8 cellular contexts compared by ENCODE assay signal in genomic region chr7:105011771-105012502, GRCh38. TPM values are rescaled to one million over a fixed set of nuclear protein-coding genes. Genes with fewer than 3 reads are reported as not detected.
A peak's percentile ranks its signal among the peaks of the same experiment; 100 is the strongest.
DNase-seq lines count a peak whose midpoint lies in the region; ATAC-seq and TF ChIP-seq lines count a peak whose summit lies in the region.

No MANE protein-coding gene starts in this region.

- WGBS in mesenchymal stem cell, result 0% methylated on average over 17 of the region's 23 CpGs

- H3K23ac ChIP-seq in mesenchymal stem cell (ENCODE audit: low read length in 2 of 2), result no peak overlapping the region

- H3K79me2 ChIP-seq in DOHH2 (ENCODE audit: control insufficient read depth, low read length), result peaks cover 38% of the 10 kb centered on the region

- peak overlapping the region; percentile 77 for H3K4me2 ChIP-seq in DOHH2 (ENCODE audit: low read length)
- H3K4me2 ChIP-seq in mesenchymal stem cell (ENCODE audit: low read length, poor library complexity, severe bottlenecking), result peak overlapping the region; percentile 77

- peak overlapping the region; percentile 100 for H2AK5ac ChIP-seq in mesenchymal stem cell (ENCODE audit: low read length, severe bottlenecking)

- H3K4me1 ChIP-seq in DOHH2 (ENCODE audit: control insufficient read depth, low read length) (peaks cover 49% of the 10 kb centered on the region), SJCRH30 (peaks cover 9% of the 10 kb centered on the region; the same call in 1 of the 2 replicates), mesenchymal stem cell (ENCODE audit: control insufficient read depth, insufficient read depth, low read depth, low read length) (peaks cover 3% of the 10 kb centered on the region), thoracic aorta (ENCODE audit: control insufficient read depth in 1 of 2, low read depth in 2 of 2) (peaks cover 27 to 32% of the 10 kb centered on the region in 2 donors)

- H3K36me3 ChIP-seq in DOHH2 (ENCODE audit: control insufficient read depth, low read length) (peaks cover 89% of the 10 kb centered on the region), SJCRH30 (peaks cover 11% of the 10 kb centered on the region), brain microvascular endothelial cell (replicated peaks) (no peaks in the 10 kb centered on the region), mesenchymal stem cell (ENCODE audit: control insufficient read depth in 1 of 2, insufficient read depth in 2 of 2, low read depth in 1 of 2, low read length in 2 of 2) (peaks cover 7 to 23% of the 10 kb centered on the region in 2 experiments), thoracic aorta (no peaks in the 10 kb centered on the region)

- no peaks in the 10 kb centered on the region for H3K9me2 ChIP-seq in DOHH2 (replicated peaks; ENCODE audit: control insufficient read depth, low read length)

- H2BK15ac ChIP-seq in mesenchymal stem cell (ENCODE audit: low read depth, poor library complexity, severe bottlenecking), result no peak overlapping the region

- peak overlapping the region; percentile 62 to 91 for H3K14ac ChIP-seq in mesenchymal stem cell (ENCODE audit: low read length in 2 of 2)

- H3K4me3 ChIP-seq in DOHH2 (ENCODE audit: low read length) (peak overlapping the region; percentile 84), SJCRH30 (peak overlapping the region; percentile 92), brain microvascular endothelial cell (ENCODE audit: low read depth, low read length) (peak overlapping the region; percentile 99), mesenchymal stem cell (ENCODE audit: insufficient read depth in 1 of 2, low read depth in 1 of 2, low read length in 2 of 2) (peak overlapping the region; percentile 72 to 98), thoracic aorta (peak overlapping the region; percentile 99)

- peaks cover 49% of the 10 kb centered on the region for H4K20me1 ChIP-seq in DOHH2 (ENCODE audit: control insufficient read depth, insufficient read depth, low read depth, low read length)

- peak overlapping the region in 1 of 2 experiments; percentile 74 for H2BK12ac ChIP-seq in mesenchymal stem cell (ENCODE audit: low read length in 2 of 2)

- H3F3A ChIP-seq in DOHH2 (ENCODE audit: control insufficient read depth, insufficient read depth), result no peaks in the 10 kb centered on the region; the same call in 1 of the 2 replicates

- in situ Hi-C loops in brain microvascular endothelial cell (cut with HindIII; ENCODE audit: low pct_ligation_motif_present, low sequenced_read_pairs), result no loop called here

- no peak for TF ChIP-seq CTCF in DOHH2 (IDR thresholded peaks at IDR 0.05; ENCODE audit: low read depth, low read length, poor library complexity, severe bottlenecking)
- no peak for TF ChIP-seq CTCF in brain microvascular endothelial cell (IDR thresholded peaks at IDR 0.05; ENCODE audit: low read depth, low read length, missing control alignments)
- TF ChIP-seq CTCF in thoracic aorta (IDR thresholded peaks at IDR 0.05), result no peak

- peak overlapping the region; percentile 96 for H2BK5ac ChIP-seq in mesenchymal stem cell (ENCODE audit: low read depth, low read length, poor library complexity, severe bottlenecking)

- H3K9ac ChIP-seq in mesenchymal stem cell (ENCODE audit: low read length), result peak overlapping the region; percentile 100

- peak overlapping the region; percentile 88 for H3K27ac ChIP-seq in DOHH2 (ENCODE audit: low read depth, low read length)
- peak overlapping the region; percentile 100 for H3K27ac ChIP-seq in SJCRH30
- peak overlapping the region; percentile 97 for H3K27ac ChIP-seq in brain microvascular endothelial cell
- H3K27ac ChIP-seq in mesenchymal stem cell (ENCODE audit: low read length, poor library complexity, severe bottlenecking), result peak overlapping the region; percentile 98
- H3K27ac ChIP-seq in thoracic aorta, result peak overlapping the region; percentile 99 to 100

- ATAC-seq in thoracic aorta (ENCODE audit: insufficient number of reproducible peaks, low FRiP score, low read depth), result peak; percentile 1
- ATAC-seq in HG03280 (IDR thresholded peaks at IDR 0.05; ENCODE audit: unreplicated experiment), result no peak

- peak overlapping the region; percentile 93 for H4K8ac ChIP-seq in mesenchymal stem cell (ENCODE audit: low read length)

- no peaks in the 10 kb centered on the region for H3K79me1 ChIP-seq in mesenchymal stem cell (replicated peaks; ENCODE audit: low read length, poor library complexity, severe bottlenecking)

- H3K9me3 ChIP-seq in DOHH2 (ENCODE audit: control insufficient read depth, insufficient read depth, low read length) (no peaks in the 10 kb centered on the region), SJCRH30 (replicated peaks) (no peaks in the 10 kb centered on the region), mesenchymal stem cell (ENCODE audit: control insufficient read depth, low read length) (no peaks in the 10 kb centered on the region), thoracic aorta (no peaks in the 10 kb centered on the region)

- H4K91ac ChIP-seq in mesenchymal stem cell (ENCODE audit: low read length), result peak overlapping the region; percentile 83

- DNase-seq in SJCRH30 (peak; percentile 40 to 58), brain microvascular endothelial cell (no peak), mesenchymal stem cell (peak; percentile 39), thoracic aorta (ENCODE audit: low spot score) (no peak), NCI-H1694 treated with DMSO at 0.1 percent for 48 hours (lab: John Stamatoyannopoulos, UW) (no peak), DMS114 treated with DMSO at 0.1 percent for 48 hours (lab: John Stamatoyannopoulos, UW; ENCODE audit: unreplicated experiment) (no peak)

- no peak overlapping the region for H2AFZ ChIP-seq in mesenchymal stem cell (ENCODE audit: low read depth, low read length)

- peak overlapping the region; percentile 95 to 96 for H3K18ac ChIP-seq in mesenchymal stem cell (ENCODE audit: low read depth in 1 of 2, low read length in 2 of 2)

- peak overlapping the region; percentile 96 to 98 for H3K4ac ChIP-seq in mesenchymal stem cell (ENCODE audit: low read depth in 1 of 2, low read length in 2 of 2)

- no peaks in the 10 kb centered on the region for H3K27me3 ChIP-seq in DOHH2 (ENCODE audit: control insufficient read depth, low read length)
- H3K27me3 ChIP-seq in SJCRH30, result no peaks in the 10 kb centered on the region
- H3K27me3 ChIP-seq in brain microvascular endothelial cell (replicated peaks), result no peaks in the 10 kb centered on the region
- H3K27me3 ChIP-seq in mesenchymal stem cell (ENCODE audit: control insufficient read depth in 1 of 2, insufficient read depth in 1 of 2, low read length in 2 of 2), result no peaks in the 10 kb centered on the region
- H3K27me3 ChIP-seq in thoracic aorta (replicated peaks; ENCODE audit: insufficient read depth), result no peaks in the 10 kb centered on the region

- peak overlapping the region; percentile 89 for H2BK120ac ChIP-seq in mesenchymal stem cell (ENCODE audit: low read depth, low read length)

RNA-seq across cellular contexts. Expression of gene KMT2E, which starts 2.1 kb away (rescaled TPM):
- total RNA-seq in SJCRH30 (2014; rRNA removed; shearing (Covaris generic)), result 50.1 and 68.3 TPM in 2 replicates
- polyA plus RNA-seq in mesenchymal stem cell (2013, experiment 1 of 2), result 37.5 TPM
- 35.8 TPM for polyA plus RNA-seq in mesenchymal stem cell (2013, experiment 2 of 2)
- total RNA-seq in thoracic aorta, result 100 to 1,000 TPM; 139 to 140 TPM

Comparison
In these comparisons a context has a peak if more than half of its experiments do, and no peak if none do; other contexts are left out.
1. DNase-seq: peak in SJCRH30 (2 of 2) and mesenchymal stem cell (single experiment); none in brain microvascular endothelial cell (single experiment), thoracic aorta (single experiment), NCI-H1694 treated with DMSO at 0.1 percent for 48 hours (single experiment) and DMS114 treated with DMSO at 0.1 percent for 48 hours (single experiment).
2. Peak in every context shown above with its lines, with median percentiles within 50 percentile points of each other: H3K27ac ChIP-seq and H3K4me3 ChIP-seq.